In genomic region chr7:84043661-84044191, GRCh38 we compare ENCODE assay signal across 23 cellular contexts.
DNase-seq lines count a peak whose midpoint lies in the region; ATAC-seq and TF ChIP-seq lines count a peak whose summit lies in the region.
"Had no signal": no experiment of that assay in that cellular context is flagged by ENCODE, and none has a peak within 500 bp of the region (broad histone marks: within the 10 kb centered on the region; RNA-seq: fewer than 3 reads in every experiment).

No MANE protein-coding gene starts in this region.

- TF ChIP-seq POLR2A in HCT116 (IDR thresholded peaks at IDR 0.05; ENCODE audit: borderline replicate concordance, extremely low read depth, insufficient read depth, insufficient read length) (no peak), prostate gland (IDR thresholded peaks at IDR 0.05) (no peak)

- no peaks in the 10 kb centered on the region for H3K27me3 ChIP-seq in ACC112 (ENCODE audit: insufficient read depth, low read length)
- no peaks in the 10 kb centered on the region for H3K27me3 ChIP-seq in HCT116 (ENCODE audit: insufficient read depth, low read length)
- no peaks in the 10 kb centered on the region for H3K27me3 ChIP-seq in colonic mucosa
- H3K27me3 ChIP-seq in prostate gland (replicated peaks; ENCODE audit: insufficient read depth), result no peaks in the 10 kb centered on the region
- H3K27me3 ChIP-seq: esophagus muscularis mucosa, SJCRH30, vagina had no signal

- CTCF ChIA-PET in HCT116 (lab: Charles Lee), result no interaction called here

- no TSS peak for BruUV-seq in HCT116 (replicated peaks; lab: Mats Ljungman, UMichigan)

- 10% methylated on average over 1 of the region's 1 CpG for WGBS in prostate gland

- ATAC-seq in HCT116 (no peak), SK-N-SH treated with all-trans-retinoic acid at 6 μM for 48 hours (no peak), HG03025 (IDR thresholded peaks at IDR 0.05; ENCODE audit: low FRiP score, unreplicated experiment) (no peak)
- ATAC-seq in activated CD4-positive, CD25-positive, alpha-beta regulatory T cell treated with anti-CD3 and anti-CD28 coated beads, Interleukin-2, amount 50 U/mL, for 24 hours, result no peak
- ATAC-seq: activated CD8-positive, alpha-beta memory T cell treated with anti-CD3 and anti-CD28 coated beads, Interleukin-2, amount 10 ng/mL, durations not matched to agents 7 days and 5 days; natural killer cell treated with Interleukin-12 subunit alpha and Interleukin-12 subunit beta and Interleukin-15 and Interleukin-18, amount 100 ng/mL, for 72 hours had no signal

- no peaks in the 10 kb centered on the region for H3K79me2 ChIP-seq in ACC112 (ENCODE audit: control insufficient read depth, insufficient read depth, low read length, unreplicated experiment)
- H3K79me2 ChIP-seq in HCT116 (ENCODE audit: insufficient read depth, low read length), result no peaks in the 10 kb centered on the region

- TF ChIP-seq CTCF in HCT116 (IDR thresholded peaks at IDR 0.05 in 2 of 3, conservative IDR thresholded peaks at IDR 0.05 in 1 of 3; ENCODE audit: borderline replicate concordance in 1 of 3, insufficient read depth in 1 of 3, low read depth in 2 of 3, low read length in 2 of 3), result no peak
- TF ChIP-seq CTCF in colonic mucosa (IDR thresholded peaks at IDR 0.05), result no peak
- TF ChIP-seq CTCF in prostate gland (IDR thresholded peaks at IDR 0.05), result no peak

- TF ChIP-seq RAD21 in HCT116 (IDR thresholded peaks at IDR 0.05; ENCODE audit: low read depth), result no peak

- POLR2A ChIA-PET in HCT116 (lab: Charles Lee), result no interaction called here

- H4K20me1 ChIP-seq in HCT116 (ENCODE audit: insufficient read depth), result no peaks in the 10 kb centered on the region

- peak overlapping the region; percentile 44 for H2AFZ ChIP-seq in ACC112 (ENCODE audit: low read length, unreplicated experiment)
- no peak overlapping the region for H2AFZ ChIP-seq in HCT116 (ENCODE audit: low read depth, low read length, poor library complexity, severe bottlenecking)

- no peaks in the 10 kb centered on the region for H3K9me2 ChIP-seq in HCT116 (ENCODE audit: insufficient read depth)

- H3K27ac ChIP-seq in ACC112 (ENCODE audit: low read depth, low read length), result no peak overlapping the region
- peak overlapping the region; percentile 31; the same call in 1 of the 2 replicates for H3K27ac ChIP-seq in HCT116 (ENCODE audit: low read depth, low read length)
- H3K27ac ChIP-seq in colonic mucosa, result no peak overlapping the region
- H3K27ac ChIP-seq in prostate gland, result no peak overlapping the region
- H3K27ac ChIP-seq: esophagus muscularis mucosa, SJCRH30, vagina had no signal

- intact Hi-C loops in HCT116 (cut with micrococcal nuclease), result no loop called here
- intact Hi-C loops in colonic mucosa (cut with DNase I), result no loop called here
- intact Hi-C loops in prostate gland (cut with DNase I), result no loop called here

- RAD21 ChIA-PET in HCT116 (lab: Charles Lee; ENCODE audit: low non-redundant PET in 1 of 2, low total read pairs in 2 of 2, uncharacterized antibody in 2 of 2, unreplicated experiment in 2 of 2), result no interaction called here

- H3K9ac ChIP-seq in HCT116 (ENCODE audit: low read length) (no peak overlapping the region; the same call in 1 of the 2 replicates), colonic mucosa (ENCODE audit: low read depth in 2 of 2, low read length in 2 of 2) (no peak overlapping the region)

- no peaks in the 10 kb centered on the region for H3K9me3 ChIP-seq in HCT116 (ENCODE audit: control insufficient read depth in 1 of 2, insufficient read depth in 1 of 2, low read depth in 1 of 2, low read length in 2 of 2)
- no peaks in the 10 kb centered on the region for H3K9me3 ChIP-seq in colonic mucosa
- no peaks in the 10 kb centered on the region for H3K9me3 ChIP-seq in prostate gland
- H3K9me3 ChIP-seq: esophagus muscularis mucosa, SJCRH30, vagina had no signal

- H3K4me3 ChIP-seq in ACC112 (ENCODE audit: low read depth, low read length) (no peak overlapping the region), HCT116 (replicated peaks in 1 of 2; ENCODE audit: low read depth in 1 of 2, low read length in 2 of 2) (no peak overlapping the region), colonic mucosa (no peak overlapping the region), prostate gland (no peak overlapping the region)
- H3K4me3 ChIP-seq: esophagus muscularis mucosa, SJCRH30, vagina had no signal

- no peak overlapping the region for H3K4me2 ChIP-seq in HCT116 (ENCODE audit: low read length)

- H3K36me3 ChIP-seq in ACC112 (ENCODE audit: insufficient read depth, low read length) (no peaks in the 10 kb centered on the region), HCT116 (ENCODE audit: control insufficient read depth in 1 of 2, insufficient read depth in 2 of 2, low read length in 2 of 2) (no peaks in the 10 kb centered on the region), colonic mucosa (no peaks in the 10 kb centered on the region), prostate gland (no peaks in the 10 kb centered on the region)
- H3K36me3 ChIP-seq: SJCRH30, vagina had no signal

- no peak for DNase-seq in HCT116 (ENCODE audit: low read depth, low spot score)
- peak; percentile 68 for DNase-seq in left kidney (ENCODE audit: low read depth, low spot score)
- no peak for DNase-seq in colonic mucosa
- DNase-seq in prostate gland (ENCODE audit: low spot score), result no peak
- DNase-seq: activated CD4-positive, alpha-beta T cell treated with anti-CD3 and anti-CD28 coated beads, Interleukin-2, amount 10 ng/mL, durations not matched to agents 24 days and 14 days; activated CD8-positive, alpha-beta memory T cell treated with anti-CD3 and anti-CD28 coated beads, Interleukin-2, amount 10 ng/mL, durations not matched to agents 7 days and 5 days; activated naive CD8-positive, alpha-beta T cell treated with anti-CD3 and anti-CD28 coated beads, Interleukin-2, amount 10 ng/mL, durations not matched to agents 7 days and 5 days; effector memory CD4-positive, alpha-beta T cell; GF-D8; Kasumi-1; NCI-H1048; NCI-H1930; NCI-H226; posterior cingulate gyrus; T-helper 2 cell had no signal

- peaks cover 30% of the 10 kb centered on the region for H3K4me1 ChIP-seq in ACC112 (ENCODE audit: control insufficient read depth, insufficient read depth, low read length, unreplicated experiment)
- H3K4me1 ChIP-seq in HCT116 (ENCODE audit: control insufficient read depth in 1 of 2, insufficient read depth in 2 of 2, low read length in 2 of 2), result peaks cover 11 to 28% of the 10 kb centered on the region in 2 experiments
- no peaks in the 10 kb centered on the region for H3K4me1 ChIP-seq in colonic mucosa
- no peaks in the 10 kb centered on the region for H3K4me1 ChIP-seq in prostate gland (replicated peaks)
- H3K4me1 ChIP-seq: vagina had no signal

TF ChIP-seq in HCT116, 20 proteins besides CTCF, POLR2A, EP300 and RAD21:
- TF ChIP-seq TCF7L2 (IDR thresholded peaks at IDR 0.05; ENCODE audit: borderline replicate concordance, extremely low read depth, insufficient read depth, insufficient read length) (no peak), EZH2phosphoT487 (IDR thresholded peaks at IDR 0.05; ENCODE audit: borderline replicate concordance) (no peak)

TF ChIP-seq in SK-N-SH treated with all-trans-retinoic acid at 6 μM for 48 hours, 23 proteins besides CTCF, POLR2A, EP300 and RAD21:
- TF ChIP-seq ISL1 (CRISPR knock-in tag; IDR thresholded peaks at IDR 0.05) (0 out of 2 replicates have a peak, but pooled peaks have one; percentile 31), ESRRG (CRISPR knock-in tag; IDR thresholded peaks at IDR 0.05) (no peak)
